Comparison of ENCODE assay signal across 8 cellular contexts in the genomic region with DNA sequence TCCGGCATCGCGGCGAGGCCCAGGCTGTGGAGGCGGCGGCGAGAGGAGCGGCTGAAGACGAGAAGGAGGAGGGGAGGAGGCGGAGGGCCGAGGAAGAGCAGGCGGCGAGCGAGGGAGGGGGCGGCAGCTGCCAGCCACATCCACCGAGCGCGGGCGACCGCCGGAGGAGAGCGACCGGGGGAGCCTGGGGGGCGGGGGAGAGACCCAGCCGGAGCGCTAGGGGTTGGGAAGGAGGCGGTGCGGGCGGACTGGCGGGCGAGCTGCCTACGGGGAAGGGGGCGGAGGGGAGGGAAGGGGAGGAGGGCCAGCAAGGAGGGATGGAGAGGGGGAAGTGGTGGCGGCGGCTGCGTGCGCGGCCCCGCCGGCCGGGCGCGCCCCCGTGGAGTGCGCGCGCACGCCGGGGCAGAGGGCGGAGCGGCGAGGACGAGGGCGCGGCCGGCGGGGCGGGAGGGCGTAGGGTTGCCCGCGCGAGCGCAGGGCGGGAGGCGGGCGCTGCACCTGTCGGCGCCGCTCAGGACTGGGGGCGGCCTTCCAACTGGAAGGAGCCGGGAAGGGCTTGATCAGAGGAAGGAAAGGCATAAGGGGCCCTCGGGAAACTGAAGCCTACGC. TPM values are rescaled to one million over a fixed set of nuclear protein-coding genes. Genes with fewer than 3 reads are reported as not detected.
A peak's percentile ranks its signal among the peaks of the same experiment; 100 is the strongest.
DNase-seq lines count a peak whose midpoint lies in the region; ATAC-seq, FAIRE-seq and TF ChIP-seq lines count a peak whose summit lies in the region.
"Not testable (repeated sequence)": the region's sequence is repeated elsewhere in the genome, so short reads cannot be mapped to it uniquely, and the experiment has no call there.

No MANE protein-coding gene starts in this region.

- H3K27me3 ChIP-seq in left ventricle myocardium inferior (ENCODE audit: low read depth); prostate gland (replicated peaks; ENCODE audit: insufficient read depth); upper lobe of left lung: not testable (repeated sequence)

- not testable (repeated sequence) for H3K27me3 Mint-ChIP-seq in T-helper 17 cell

- WGBS in prostate gland = 0% methylated on average over 27 of the region's 73 CpGs
- WGBS in upper lobe of left lung, 2 donors = 0 to 1% methylated on average over 8 to 42 of the region's 73 CpGs

- not testable (repeated sequence) for FAIRE-seq in GM12891 (lab: Jason Lieb, UNC)

- peak overlapping the region; percentile 75 for H3K4me3 ChIP-seq in left ventricle myocardium inferior
- H3K4me3 ChIP-seq in prostate gland = peak overlapping the region; percentile 54 to 60
- H3K4me3 ChIP-seq in upper lobe of left lung = peak overlapping the region in 3 of 4 donors; percentile 64 to 73 (median 70)

- not testable (repeated sequence) for H3K4me1 Mint-ChIP-seq in T-helper 17 cell

- H3K36me3 ChIP-seq in left ventricle myocardium inferior, prostate gland, upper lobe of left lung: not testable (repeated sequence)

- intact Hi-C loops in left ventricle myocardium inferior (cut with micrococcal nuclease); prostate gland (cut with DNase I): not testable (repeated sequence)

- H3K4me1 ChIP-seq in left ventricle myocardium inferior (peaks cover 25% of the 10 kb centered on the region), upper lobe of left lung (peaks cover 0 to 14% (median 0%) of the 10 kb centered on the region in 4 donors)
- not testable (repeated sequence) for H3K4me1 ChIP-seq in prostate gland (replicated peaks)

- H3K27ac ChIP-seq in left ventricle myocardium inferior (replicated peaks) (peak overlapping the region; percentile 80), prostate gland (peak overlapping the region; percentile 49 to 85), upper lobe of left lung (peak overlapping the region; percentile 86 to 94 (median 86))

- not testable (repeated sequence) for H3K27ac Mint-ChIP-seq in T-helper 17 cell

- ATAC-seq in HG02852 (IDR thresholded peaks at IDR 0.05; ENCODE audit: unreplicated experiment) = peak; percentile 64
- ATAC-seq in T-helper 17 cell = peak; percentile 90
- ATAC-seq in upper lobe of left lung (ENCODE audit: low FRiP score in 2 of 2) = peak; percentile 95 to 96

- not testable (repeated sequence) for H3K36me3 Mint-ChIP-seq in T-helper 17 cell (ENCODE audit: low read depth)

- DNase-seq in GM12891 (ENCODE audit: insufficient read length, low spot score) (peak; percentile 67), NCI-H1694 (lab: John Stamatoyannopoulos, UW) (peak; percentile 63), T-helper 17 cell (peak; percentile 69 to 90 (median 79)), amniotic stem cell (lab: John Stamatoyannopoulos, UW) (peak; percentile 23), left ventricle myocardium inferior (peak; percentile 88), prostate gland (ENCODE audit: low spot score) (peak; percentile 86), upper lobe of left lung (peak; percentile 91 to 97)

- not testable (repeated sequence) for TF ChIP-seq POLR2A in GM12891 (IDR thresholded peaks at IDR 0.05; ENCODE audit: low read depth, low read length); prostate gland (IDR thresholded peaks at IDR 0.05)
- peak in 1 of 4 donors; percentile 58 for TF ChIP-seq POLR2A in upper lobe of left lung (IDR thresholded peaks at IDR 0.05)

- H3K9me3 ChIP-seq in T-helper 17 cell (ENCODE audit: control insufficient read depth, low read length, poor library complexity, severe bottlenecking); left ventricle myocardium inferior (replicated peaks); prostate gland; upper lobe of left lung: not testable (repeated sequence)

- peak overlapping the region; percentile 61 for H3K4me3 Mint-ChIP-seq in T-helper 17 cell

- not testable (repeated sequence) for TF ChIP-seq EP300 in upper lobe of left lung (IDR thresholded peaks at IDR 0.05)

- not testable (repeated sequence) for TF ChIP-seq CTCF in left ventricle myocardium inferior (IDR thresholded peaks at IDR 0.05; ENCODE audit: borderline replicate concordance); prostate gland (IDR thresholded peaks at IDR 0.05); upper lobe of left lung (IDR thresholded peaks at IDR 0.05)

TF ChIP-seq in GM12891, 5 proteins besides CTCF, POLR2A, EP300 and RAD21:
- peak; percentile 25; the same call in 1 of the 2 replicates for TF ChIP-seq SPI1 (IDR thresholded peaks at IDR 0.05; ENCODE audit: low read depth, low read length)

RNA-seq across cellular contexts. Expression of a gene that starts 39.9 kb away (rescaled TPM):
- 43.5 TPM for polyA plus RNA-seq in GM12891 (2012; ENCODE audit: low read depth, missing spikeins)
- total RNA-seq in T-helper 17 cell (10 to 100 TPM; 17.4 to 17.7 TPM), left ventricle myocardium inferior (39.5 TPM), prostate gland (10 to 100 TPM; 24.7 to 37.3 TPM), upper lobe of left lung (10 to 100 TPM in 5 of 6 donors, 1 to 10 TPM in 1; 5.7 to 28.9 (median 25.2) TPM)

Comparison
In these comparisons a context has a peak if more than half of its experiments do, and no peak if none do; other contexts are left out.
1. Peak in every context shown above with its lines: DNase-seq, ATAC-seq, H3K4me3 ChIP-seq and H3K27ac ChIP-seq.
2. DNase-seq: peak in every context shown above with its lines; median percentile 94 in upper lobe of left lung; 88 in left ventricle myocardium inferior; 86 in prostate gland; 79 in T-helper 17 cell; 67 in GM12891; 63 in NCI-H1694; 23 in amniotic stem cell.